Comparison of ENCODE assay signal across 10 cellular contexts in genomic region chr2:132965469-132965868, GRCh38.
"Had no signal": no experiment of that assay in that cellular context is flagged by ENCODE, and none has a peak within 500 bp of the region (broad histone marks: within the 10 kb centered on the region; RNA-seq: fewer than 3 reads in every experiment).

No MANE protein-coding gene starts in this region.

- H3K4me3 ChIP-seq: GM23248, HAP-1 had no signal

- H3K36me3 ChIP-seq: HAP-1 had no signal

- H3K27me3 Mint-ChIP-seq: IgD-negative memory B cell had no signal

- DNase-seq: GM23248, GOT3, H7, HFFc6, KBM-7 had no signal

- H3K9me3 ChIP-seq: HAP-1 had no signal

- H3K4me1 Mint-ChIP-seq: IgD-negative memory B cell had no signal

- H3K36me3 Mint-ChIP-seq: IgD-negative memory B cell had no signal

- H3K27ac ChIP-seq: GM23248, KMS-11 had no signal

- H3K4me3 Mint-ChIP-seq: HFFc6, IgD-negative memory B cell had no signal

- H3K9ac ChIP-seq: GM23248, KMS-11 had no signal

- H3K27ac Mint-ChIP-seq: HFFc6, IgD-negative memory B cell had no signal

- H2AFZ ChIP-seq: GM23248 had no signal

- H3K4me2 ChIP-seq: KMS-11 had no signal

- FAIRE-seq: HTR-8/SVneo had no signal

- H3K4me1 ChIP-seq: HAP-1 had no signal

- ATAC-seq: HCT116 had no signal
